ENCODE assay signal across 1 cellular context in genomic region chr2:111149882-111150455, GRCh38.
TF ChIP-seq lines count a peak whose summit lies in the region.

No MANE protein-coding gene starts in this region.

TF ChIP-seq in K562, 482 proteins besides CTCF, POLR2A, EP300 and RAD21 (continued from another document):
- TF ChIP-seq, protein P1, sequence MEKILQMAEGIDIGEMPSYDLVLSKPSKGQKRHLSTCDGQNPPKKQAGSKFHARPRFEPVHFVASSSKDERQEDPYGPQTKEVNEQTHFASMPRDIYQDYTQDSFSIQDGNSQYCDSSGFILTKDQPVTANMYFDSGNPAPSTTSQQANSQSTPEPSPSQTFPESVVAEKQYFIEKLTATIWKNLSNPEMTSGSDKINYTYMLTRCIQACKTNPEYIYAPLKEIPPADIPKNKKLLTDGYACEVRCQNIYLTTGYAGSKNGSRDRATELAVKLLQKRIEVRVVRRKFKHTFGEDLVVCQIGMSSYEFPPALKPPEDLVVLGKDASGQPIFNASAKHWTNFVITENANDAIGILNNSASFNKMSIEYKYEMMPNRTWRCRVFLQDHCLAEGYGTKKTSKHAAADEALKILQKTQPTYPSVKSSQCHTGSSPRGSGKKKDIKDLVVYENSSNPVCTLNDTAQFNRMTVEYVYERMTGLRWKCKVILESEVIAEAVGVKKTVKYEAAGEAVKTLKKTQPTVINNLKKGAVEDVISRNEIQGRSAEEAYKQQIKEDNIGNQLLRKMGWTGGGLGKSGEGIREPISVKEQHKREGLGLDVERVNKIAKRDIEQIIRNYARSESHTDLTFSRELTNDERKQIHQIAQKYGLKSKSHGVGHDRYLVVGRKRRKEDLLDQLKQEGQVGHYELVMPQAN (IDR thresholded peaks at IDR 0.05; ENCODE audit: borderline replicate concordance), result no peak
- TF ChIP-seq RNF219 (CRISPR knock-in tag; IDR thresholded peaks at IDR 0.05) (no peak), MCM2 (IDR thresholded peaks at IDR 0.05; ENCODE audit: low read depth) (no peak), ZSCAN32 (CRISPR knock-in tag; IDR thresholded peaks at IDR 0.05) (no peak), POLR2AphosphoS5 (IDR thresholded peaks at IDR 0.05; ENCODE audit: control insufficient read depth, insufficient read depth, low read depth, low read length) (no peak), SP2 (IDR thresholded peaks at IDR 0.05; ENCODE audit: extremely low read depth, low read depth, low read length, poor library complexity, severe bottlenecking) (no peak)
- TF ChIP-seq, protein P2, sequence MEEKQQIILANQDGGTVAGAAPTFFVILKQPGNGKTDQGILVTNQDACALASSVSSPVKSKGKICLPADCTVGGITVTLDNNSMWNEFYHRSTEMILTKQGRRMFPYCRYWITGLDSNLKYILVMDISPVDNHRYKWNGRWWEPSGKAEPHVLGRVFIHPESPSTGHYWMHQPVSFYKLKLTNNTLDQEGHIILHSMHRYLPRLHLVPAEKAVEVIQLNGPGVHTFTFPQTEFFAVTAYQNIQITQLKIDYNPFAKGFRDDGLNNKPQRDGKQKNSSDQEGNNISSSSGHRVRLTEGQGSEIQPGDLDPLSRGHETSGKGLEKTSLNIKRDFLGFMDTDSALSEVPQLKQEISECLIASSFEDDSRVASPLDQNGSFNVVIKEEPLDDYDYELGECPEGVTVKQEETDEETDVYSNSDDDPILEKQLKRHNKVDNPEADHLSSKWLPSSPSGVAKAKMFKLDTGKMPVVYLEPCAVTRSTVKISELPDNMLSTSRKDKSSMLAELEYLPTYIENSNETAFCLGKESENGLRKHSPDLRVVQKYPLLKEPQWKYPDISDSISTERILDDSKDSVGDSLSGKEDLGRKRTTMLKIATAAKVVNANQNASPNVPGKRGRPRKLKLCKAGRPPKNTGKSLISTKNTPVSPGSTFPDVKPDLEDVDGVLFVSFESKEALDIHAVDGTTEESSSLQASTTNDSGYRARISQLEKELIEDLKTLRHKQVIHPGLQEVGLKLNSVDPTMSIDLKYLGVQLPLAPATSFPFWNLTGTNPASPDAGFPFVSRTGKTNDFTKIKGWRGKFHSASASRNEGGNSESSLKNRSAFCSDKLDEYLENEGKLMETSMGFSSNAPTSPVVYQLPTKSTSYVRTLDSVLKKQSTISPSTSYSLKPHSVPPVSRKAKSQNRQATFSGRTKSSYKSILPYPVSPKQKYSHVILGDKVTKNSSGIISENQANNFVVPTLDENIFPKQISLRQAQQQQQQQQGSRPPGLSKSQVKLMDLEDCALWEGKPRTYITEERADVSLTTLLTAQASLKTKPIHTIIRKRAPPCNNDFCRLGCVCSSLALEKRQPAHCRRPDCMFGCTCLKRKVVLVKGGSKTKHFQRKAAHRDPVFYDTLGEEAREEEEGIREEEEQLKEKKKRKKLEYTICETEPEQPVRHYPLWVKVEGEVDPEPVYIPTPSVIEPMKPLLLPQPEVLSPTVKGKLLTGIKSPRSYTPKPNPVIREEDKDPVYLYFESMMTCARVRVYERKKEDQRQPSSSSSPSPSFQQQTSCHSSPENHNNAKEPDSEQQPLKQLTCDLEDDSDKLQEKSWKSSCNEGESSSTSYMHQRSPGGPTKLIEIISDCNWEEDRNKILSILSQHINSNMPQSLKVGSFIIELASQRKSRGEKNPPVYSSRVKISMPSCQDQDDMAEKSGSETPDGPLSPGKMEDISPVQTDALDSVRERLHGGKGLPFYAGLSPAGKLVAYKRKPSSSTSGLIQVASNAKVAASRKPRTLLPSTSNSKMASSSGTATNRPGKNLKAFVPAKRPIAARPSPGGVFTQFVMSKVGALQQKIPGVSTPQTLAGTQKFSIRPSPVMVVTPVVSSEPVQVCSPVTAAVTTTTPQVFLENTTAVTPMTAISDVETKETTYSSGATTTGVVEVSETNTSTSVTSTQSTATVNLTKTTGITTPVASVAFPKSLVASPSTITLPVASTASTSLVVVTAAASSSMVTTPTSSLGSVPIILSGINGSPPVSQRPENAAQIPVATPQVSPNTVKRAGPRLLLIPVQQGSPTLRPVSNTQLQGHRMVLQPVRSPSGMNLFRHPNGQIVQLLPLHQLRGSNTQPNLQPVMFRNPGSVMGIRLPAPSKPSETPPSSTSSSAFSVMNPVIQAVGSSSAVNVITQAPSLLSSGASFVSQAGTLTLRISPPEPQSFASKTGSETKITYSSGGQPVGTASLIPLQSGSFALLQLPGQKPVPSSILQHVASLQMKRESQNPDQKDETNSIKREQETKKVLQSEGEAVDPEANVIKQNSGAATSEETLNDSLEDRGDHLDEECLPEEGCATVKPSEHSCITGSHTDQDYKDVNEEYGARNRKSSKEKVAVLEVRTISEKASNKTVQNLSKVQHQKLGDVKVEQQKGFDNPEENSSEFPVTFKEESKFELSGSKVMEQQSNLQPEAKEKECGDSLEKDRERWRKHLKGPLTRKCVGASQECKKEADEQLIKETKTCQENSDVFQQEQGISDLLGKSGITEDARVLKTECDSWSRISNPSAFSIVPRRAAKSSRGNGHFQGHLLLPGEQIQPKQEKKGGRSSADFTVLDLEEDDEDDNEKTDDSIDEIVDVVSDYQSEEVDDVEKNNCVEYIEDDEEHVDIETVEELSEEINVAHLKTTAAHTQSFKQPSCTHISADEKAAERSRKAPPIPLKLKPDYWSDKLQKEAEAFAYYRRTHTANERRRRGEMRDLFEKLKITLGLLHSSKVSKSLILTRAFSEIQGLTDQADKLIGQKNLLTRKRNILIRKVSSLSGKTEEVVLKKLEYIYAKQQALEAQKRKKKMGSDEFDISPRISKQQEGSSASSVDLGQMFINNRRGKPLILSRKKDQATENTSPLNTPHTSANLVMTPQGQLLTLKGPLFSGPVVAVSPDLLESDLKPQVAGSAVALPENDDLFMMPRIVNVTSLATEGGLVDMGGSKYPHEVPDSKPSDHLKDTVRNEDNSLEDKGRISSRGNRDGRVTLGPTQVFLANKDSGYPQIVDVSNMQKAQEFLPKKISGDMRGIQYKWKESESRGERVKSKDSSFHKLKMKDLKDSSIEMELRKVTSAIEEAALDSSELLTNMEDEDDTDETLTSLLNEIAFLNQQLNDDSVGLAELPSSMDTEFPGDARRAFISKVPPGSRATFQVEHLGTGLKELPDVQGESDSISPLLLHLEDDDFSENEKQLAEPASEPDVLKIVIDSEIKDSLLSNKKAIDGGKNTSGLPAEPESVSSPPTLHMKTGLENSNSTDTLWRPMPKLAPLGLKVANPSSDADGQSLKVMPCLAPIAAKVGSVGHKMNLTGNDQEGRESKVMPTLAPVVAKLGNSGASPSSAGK (IDR thresholded peaks at IDR 0.05), result no peak
- TF ChIP-seq, protein P3, sequence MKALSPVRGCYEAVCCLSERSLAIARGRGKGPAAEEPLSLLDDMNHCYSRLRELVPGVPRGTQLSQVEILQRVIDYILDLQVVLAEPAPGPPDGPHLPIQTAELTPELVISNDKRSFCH (CRISPR knock-in tag; IDR thresholded peaks at IDR 0.05), result no peak
- TF ChIP-seq, protein P3 (tag; IDR thresholded peaks at IDR 0.05), result no peak
